Comparison of ENCODE assay signal across 1 cellular context in genomic region chr17:427891-428290, GRCh38.
TF ChIP-seq lines count a peak whose summit lies in the region.

No MANE protein-coding gene starts in this region.

TF ChIP-seq in SK-N-SH treated with all-trans-retinoic acid at 6 μM for 48 hours, 23 proteins besides CTCF, POLR2A, EP300 and RAD21:
- TF ChIP-seq ZFP30 (CRISPR knock-in tag; IDR thresholded peaks at IDR 0.05) (no peak), ZNF565 (CRISPR knock-in tag; conservative IDR thresholded peaks at IDR 0.05; ENCODE audit: low read depth) (no peak), ZFP3 (CRISPR knock-in tag; IDR thresholded peaks at IDR 0.05) (no peak), ISL1 (CRISPR knock-in tag; IDR thresholded peaks at IDR 0.05) (no peak), RARB (CRISPR knock-in tag; IDR thresholded peaks at IDR 0.05) (no peak), CREB5 (CRISPR knock-in tag; IDR thresholded peaks at IDR 0.05; ENCODE audit: low read depth) (no peak), SNAI2 (CRISPR knock-in tag; IDR thresholded peaks at IDR 0.05) (no peak), PATZ1 (CRISPR knock-in tag; IDR thresholded peaks at IDR 0.05; ENCODE audit: borderline replicate concordance) (no peak), ESRRG (CRISPR knock-in tag; IDR thresholded peaks at IDR 0.05) (no peak), CSRNP3 (CRISPR knock-in tag; IDR thresholded peaks at IDR 0.05) (no peak), ZNF8 (CRISPR knock-in tag; IDR thresholded peaks at IDR 0.05) (no peak), TSHZ2 (CRISPR knock-in tag; IDR thresholded peaks at IDR 0.05) (no peak)
TF ChIP-seq in SK-N-SH treated with all-trans-retinoic acid at 6 μM for 48 hours: peak in this region for 0.
